In the genomic region with DNA sequence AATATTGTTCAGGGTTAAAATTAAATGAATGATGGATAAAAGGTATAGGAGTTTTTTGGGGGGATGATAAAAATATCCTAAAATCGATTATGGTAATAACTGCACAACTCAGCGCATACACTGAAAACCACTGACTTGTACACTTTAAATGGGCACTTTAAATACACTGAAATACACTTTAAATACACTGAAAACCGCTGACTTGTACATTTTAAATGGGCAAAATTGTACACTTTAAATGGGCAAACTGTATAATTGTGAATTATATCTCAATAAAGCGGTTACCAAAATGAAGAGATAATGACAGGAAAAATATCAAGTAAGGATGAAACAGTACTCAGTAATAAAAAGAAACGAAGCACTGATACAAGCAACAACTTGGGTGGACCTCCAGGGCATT, we compare ENCODE assay signal across 13 cellular contexts. TPM values are rescaled to one million over a fixed set of nuclear protein-coding genes. Genes with fewer than 3 reads are reported as not detected.
DNase-seq lines count a peak whose midpoint lies in the region; ATAC-seq, FAIRE-seq and TF ChIP-seq lines count a peak whose summit lies in the region.
"Had no signal": no experiment of that assay in that cellular context is flagged by ENCODE, and none has a peak within 500 bp of the region (broad histone marks: within the 10 kb centered on the region; RNA-seq: fewer than 3 reads in every experiment).

No MANE protein-coding gene starts in this region.

- 76 to 97% (median 85%) methylated on average over 5 of the region's 5 CpGs for WGBS in spleen, 5 donors
- 78 to 83% methylated on average over 5 of the region's 5 CpGs for WGBS in pancreas, 2 donors

- TF ChIP-seq CTCF in MCF 10A (IDR thresholded peaks at IDR 0.05; ENCODE audit: unreplicated experiment) (no peak), breast epithelium (IDR thresholded peaks at IDR 0.05) (no peak), glutamatergic neuron (IDR thresholded peaks at IDR 0.05; ENCODE audit: partially characterized antibody, unreplicated experiment) (no peak), spleen (IDR thresholded peaks at IDR 0.05 in 8 of 11, conservative IDR thresholded peaks at IDR 0.05 in 3 of 11) (no peak), pancreas (IDR thresholded peaks at IDR 0.05) (no peak)

- no peak overlapping the region for H3K27ac Mint-ChIP-seq in MCF 10A (ENCODE audit: low read depth, unreplicated experiment)
- peak overlapping the region; percentile 90 to 99 for H3K27ac Mint-ChIP-seq in T-cell
- no peak overlapping the region for H3K27ac Mint-ChIP-seq in glutamatergic neuron (ENCODE audit: unreplicated experiment)

- H3K4me3 ChIP-seq in breast epithelium = no peak overlapping the region
- H3K4me3 ChIP-seq in spleen = no peak overlapping the region
- no peak overlapping the region for H3K4me3 ChIP-seq in pancreas

- CTCF ChIA-PET in MCF 10A (lab: Yijun Ruan, JAX) (interaction anchor here (0.5 to 1.0 kb wide), 2 partner anchors 58 to 203 kb away, joined by 3 to 5 read pairs; a partner anchor contains a TSS), T-cell (lab: Charles Lee) (interaction anchor here in 1 of 2 donors (1.0 kb wide), 2 partner anchors 164 to 820 kb away, joined by 4 read pairs; a partner anchor contains a TSS)

- no peak for ATAC-seq in T-cell (replicated peaks in 1 of 4)
- ATAC-seq in pancreas = no peak
- no peak for ATAC-seq in HG02884 (IDR thresholded peaks at IDR 0.05; ENCODE audit: unreplicated experiment)
- ATAC-seq: gastroesophageal sphincter, left lobe of liver had no signal

- intact Hi-C loops in MCF 10A (cut with micrococcal nuclease) = no loop called here
- intact Hi-C loops in breast epithelium (cut with DNase I; ENCODE audit: low total_unique reads) = no loop called here
- intact Hi-C loops in spleen (cut with DNase I; ENCODE audit: low total_unique reads) = no loop called here
- intact Hi-C loops in pancreas (cut with DNase I) = no loop called here

- H3K36me3 Mint-ChIP-seq in MCF 10A (ENCODE audit: insufficient read depth, unreplicated experiment) (peaks cover 28% of the 10 kb centered on the region), T-cell (peaks cover 17% of the 10 kb centered on the region), glutamatergic neuron (ENCODE audit: unreplicated experiment) (peaks cover 5% of the 10 kb centered on the region)

- FAIRE-seq in pancreas (lab: Jason Lieb, UNC) = no peak

- TF ChIP-seq POLR2A in breast epithelium (IDR thresholded peaks at IDR 0.05) (no peak), spleen (IDR thresholded peaks at IDR 0.05) (no peak)

- no peaks in the 10 kb centered on the region for H3K36me3 ChIP-seq in breast epithelium
- peaks cover 0 to 35% (median 16%) of the 10 kb centered on the region in 6 donors for H3K36me3 ChIP-seq in spleen
- peaks cover 0 to 13% (median 0%) of the 10 kb centered on the region in 3 donors for H3K36me3 ChIP-seq in pancreas

- DNase-seq in MCF 10A (ENCODE audit: unreplicated experiment) = no peak
- no peak for DNase-seq in breast epithelium (ENCODE audit: low spot score in 2 of 2)
- no peak for DNase-seq in T-cell
- DNase-seq in glutamatergic neuron = no peak
- DNase-seq in spleen = no peak
- DNase-seq in pancreas = no peak
- DNase-seq in Kasumi-1 (lab: John Stamatoyannopoulos, UW) = no peak
- DNase-seq: dermis blood vessel endothelial cell, NCI-H69 had no signal

- H3K27me3 ChIP-seq in breast epithelium = no peaks in the 10 kb centered on the region
- no peaks in the 10 kb centered on the region for H3K27me3 ChIP-seq in spleen (replicated peaks in 1 of 7)
- no peaks in the 10 kb centered on the region for H3K27me3 ChIP-seq in pancreas
- H3K27me3 ChIP-seq: gastroesophageal sphincter had no signal

- H3K27ac ChIP-seq in breast epithelium = peak overlapping the region in 1 of 2 donors; percentile 94
- peak overlapping the region in 6 of 8 donors; percentile 58 to 99 (median 96) for H3K27ac ChIP-seq in spleen
- no peak overlapping the region for H3K27ac ChIP-seq in pancreas
- H3K27ac ChIP-seq: HL-60 had no signal

- H3K4me1 ChIP-seq in breast epithelium (peaks cover 0 to 6% of the 10 kb centered on the region in 2 donors), spleen (peaks cover 9 to 36% (median 23%) of the 10 kb centered on the region in 6 donors), pancreas (peaks cover 0 to 8% (median 0%) of the 10 kb centered on the region in 3 donors)

- H3K4me3 Mint-ChIP-seq in MCF 10A (ENCODE audit: unreplicated experiment) (peak overlapping the region; percentile 90), T-cell (peak overlapping the region in 2 of 3 donors; percentile 88 to 90), glutamatergic neuron (ENCODE audit: unreplicated experiment) (peak overlapping the region; percentile 97)

- H3K27me3 Mint-ChIP-seq in MCF 10A (ENCODE audit: insufficient read depth, unreplicated experiment) (no peaks in the 10 kb centered on the region), T-cell (no peaks in the 10 kb centered on the region), glutamatergic neuron (ENCODE audit: unreplicated experiment) (peaks cover 9% of the 10 kb centered on the region)

- POLR2A ChIA-PET in MCF 10A (lab: Yijun Ruan, JAX) = interaction anchor here (1.2 kb wide), 1 partner anchor 35 kb away, joined by 6 read pairs; no protein-coding TSS in a partner anchor
- POLR2A ChIA-PET in T-cell (lab: Charles Lee) = no interaction called here

- peaks cover 19% of the 10 kb centered on the region for H3K4me1 Mint-ChIP-seq in MCF 10A (ENCODE audit: insufficient read depth, unreplicated experiment)
- H3K4me1 Mint-ChIP-seq in T-cell = peaks cover 18 to 30% (median 22%) of the 10 kb centered on the region in 3 donors
- peaks cover 3% of the 10 kb centered on the region for H3K4me1 Mint-ChIP-seq in glutamatergic neuron (ENCODE audit: low read depth, unreplicated experiment)

- H3K9me3 ChIP-seq in breast epithelium (no peaks in the 10 kb centered on the region), spleen (no peaks in the 10 kb centered on the region), pancreas (no peaks in the 10 kb centered on the region)
- H3K9me3 ChIP-seq: gastroesophageal sphincter had no signal

- no peaks in the 10 kb centered on the region for H3K9me3 Mint-ChIP-seq in MCF 10A (ENCODE audit: unreplicated experiment)
- H3K9me3 Mint-ChIP-seq in T-cell = no peaks in the 10 kb centered on the region
- H3K9me3 Mint-ChIP-seq in glutamatergic neuron (ENCODE audit: unreplicated experiment) = peaks cover 4% of the 10 kb centered on the region

- BruUV-seq in MCF 10A (replicated peaks; lab: Mats Ljungman, UMichigan) = no TSS peak

RNA-seq across cellular contexts. Expression of a gene that starts 1.5 kb away (rescaled TPM):
- total RNA-seq in MCF 10A (2022) (12.2 and 14.6 TPM in 2 replicates), breast epithelium (10 to 100 TPM in 2 of 3 donors, 1 to 10 TPM in 1; 6.1 to 31.8 (median 14.1) TPM), T-cell (100 to 1,000 TPM in 3 of 5 donors, 10 to 100 TPM in 2; 58.7 to 127 (median 112) TPM), glutamatergic neuron (ENCODE audit: unreplicated experiment) (16.9 TPM), spleen (10 to 100 TPM; 26.5 to 44.7 (median 33.5) TPM), pancreas (10 to 100 TPM; 10.1 to 23.5 (median 17.0) TPM)
- polyA plus RNA-seq in spleen (10 to 100 TPM; 44.1 to 68.4 (median 49.1) TPM), pancreas (10 to 100 TPM; 42.1 to 78.8 TPM)

RNA-seq across cellular contexts. Expression of a gene that starts 1.8 kb away (rescaled TPM):
- total RNA-seq in MCF 10A (2022) (4.8 and 5.5 TPM in 2 replicates), breast epithelium (1 to 10 TPM; 2.9 to 3.9 (median 2.9) TPM), T-cell (10 to 100 TPM in 3 of 5 donors, 1 to 10 TPM in 2; 5.4 to 14.7 (median 11.6) TPM), glutamatergic neuron (ENCODE audit: unreplicated experiment) (6.7 TPM), spleen (1 to 10 TPM; 1.3 to 9.3 (median 5.2) TPM), pancreas (1 to 10 TPM; 2.8 to 5.9 (median 4.0) TPM)
- polyA plus RNA-seq in spleen (1 to 10 TPM; 1.6 to 4.3 (median 2.0) TPM), pancreas (1 to 10 TPM; 3.1 to 4.3 TPM)

RNA-seq across cellular contexts. Expression of a gene that starts 58.1 kb away (rescaled TPM):
- 1.1 and 1.4 TPM in 2 replicates for total RNA-seq in MCF 10A (2022)
- total RNA-seq in breast epithelium = 10 to 100 TPM in 1 of 3 donors, 1 to 10 TPM in 2; 2.6 to 10.5 (median 5.1) TPM
- total RNA-seq in T-cell = 1 to 10 TPM; 1.3 to 9.5 (median 3.4) TPM
- 2.5 TPM for total RNA-seq in glutamatergic neuron (ENCODE audit: unreplicated experiment)
- 10 to 100 TPM; 17.0 to 62.5 (median 27.7) TPM for total RNA-seq in spleen
- polyA plus RNA-seq in spleen = 10 to 100 TPM; 20.4 to 55.0 (median 51.5) TPM
- total RNA-seq in pancreas = 10 to 100 TPM in 3 of 6 donors, 1 to 10 TPM in 3; 2.9 to 13.6 (median 9.0) TPM
- 10 to 100 TPM; 14.9 to 21.7 TPM for polyA plus RNA-seq in pancreas

Comparison
In these comparisons a context has a peak if more than half of its experiments do, and no peak if none do; other contexts are left out.
1. H3K27ac Mint-ChIP-seq: peak in T-cell (2 of 2); none in MCF 10A (single experiment) and glutamatergic neuron (single experiment).
2. H3K27ac ChIP-seq: peak in spleen (6 of 8); none in pancreas (0 of 4).
3. Peak in every context shown above with its lines, with median percentiles within 50 percentile points of each other: H3K4me3 Mint-ChIP-seq.